Comparison of ENCODE assay signal across 22 cellular contexts in the genomic region with DNA sequence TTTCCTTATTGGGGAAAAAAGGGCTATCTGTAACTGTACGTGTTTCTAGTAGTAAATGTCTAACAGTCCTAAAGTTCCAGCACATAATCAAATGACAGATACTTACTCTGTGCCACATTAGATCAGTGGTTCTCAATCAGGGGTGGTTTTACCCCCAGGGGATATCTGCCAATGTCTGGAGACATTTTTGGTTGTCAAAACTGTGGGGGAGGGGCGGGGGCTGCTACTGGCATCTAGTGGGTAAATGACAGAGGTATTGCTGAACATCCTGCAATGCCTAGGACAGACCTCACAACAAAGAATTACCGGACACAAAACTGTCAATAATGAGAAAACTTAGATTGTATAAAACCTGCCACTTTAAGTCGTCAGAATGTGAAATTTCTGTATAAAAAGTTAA. TPM values are rescaled to one million over a fixed set of nuclear protein-coding genes. Genes with fewer than 3 reads are reported as not detected.
DNase-seq lines count a peak whose midpoint lies in the region; ATAC-seq and TF ChIP-seq lines count a peak whose summit lies in the region.
"Had no signal": no experiment of that assay in that cellular context is flagged by ENCODE, and none has a peak within 500 bp of the region (broad histone marks: within the 10 kb centered on the region; RNA-seq: fewer than 3 reads in every experiment).

No MANE protein-coding gene starts in this region.

- peaks cover 40% of the 10 kb centered on the region for H3K4me1 Mint-ChIP-seq in activated T-helper 17 cell treated with anti-CD3 and anti-CD28 coated beads, Interleukin-2, amount 50 U/mL, for 72 hours

- H3K4me1 ChIP-seq in neutrophil (ENCODE audit: control insufficient read depth in 1 of 2, insufficient read depth in 1 of 2, low read depth in 1 of 2, low read length in 1 of 2): peaks cover 52 to 59% of the 10 kb centered on the region in 2 experiments
- H3K4me1 ChIP-seq: breast epithelium, upper lobe of right lung had no signal

- H3K27ac ChIP-seq in neutrophil: peak overlapping the region; percentile 45
- H3K27ac ChIP-seq: breast epithelium, upper lobe of right lung had no signal

- TF ChIP-seq CTCF in neutrophil (IDR thresholded peaks at IDR 0.05): no peak

- no peak overlapping the region for H3K27ac Mint-ChIP-seq in activated T-helper 17 cell treated with anti-CD3 and anti-CD28 coated beads, Interleukin-2, amount 50 U/mL, for 72 hours
- H3K27ac Mint-ChIP-seq: dendritic cell treated with granulocyte-macrophage colony-stimulating factor and Interleukin-4, amounts not matched to agents 40 ng/mL and 50 ng/mL, for 4 days had no signal

- no peaks in the 10 kb centered on the region for H3K36me3 Mint-ChIP-seq in activated T-helper 17 cell treated with anti-CD3 and anti-CD28 coated beads, Interleukin-2, amount 50 U/mL, for 72 hours (ENCODE audit: low read depth)

- peak; percentile 36 for DNase-seq in activated CD4-positive, alpha-beta T cell treated with anti-CD3 and anti-CD28 coated beads for 48 hours
- DNase-seq in activated CD4-positive, alpha-beta T cell treated with anti-CD3 and anti-CD28 coated beads for 4 hours: no peak
- peak; percentile 72 for DNase-seq in M059J (ENCODE audit: low read depth)
- no peak for DNase-seq in T1000 (lab: John Stamatoyannopoulos, UW)
- DNase-seq: C1 segment of cervical spinal cord; hippocampal formation; KBM-7; NCI-H1092 treated with DMSO at 0.1 percent for 48 hours; NCI-H2029 treated with DMSO at 0.1 percent for 48 hours; Right ventricle myocardium superior; stimulated activated CD4-positive, alpha-beta T cell treated with anti-CD3 and anti-CD28 coated beads, Interleukin-1b, Interleukin-23, amount 100 ng/mL, for 48 hours; T-helper 1 cell; upper lobe of right lung had no signal

- H3K27me3 ChIP-seq in neutrophil: no peaks in the 10 kb centered on the region
- H3K27me3 ChIP-seq: breast epithelium, upper lobe of right lung had no signal

- H3K4me3 ChIP-seq in neutrophil (ENCODE audit: low read depth in 1 of 2, low read length in 1 of 2): no peak overlapping the region
- H3K4me3 ChIP-seq: breast epithelium, upper lobe of right lung had no signal

- H3K36me3 ChIP-seq in neutrophil: no peaks in the 10 kb centered on the region
- H3K36me3 ChIP-seq: breast epithelium, upper lobe of right lung had no signal

- peak overlapping the region; percentile 70 for H3K4me3 Mint-ChIP-seq in activated T-helper 17 cell treated with anti-CD3 and anti-CD28 coated beads, Interleukin-2, amount 50 U/mL, for 72 hours
- H3K4me3 Mint-ChIP-seq: dendritic cell treated with granulocyte-macrophage colony-stimulating factor and Interleukin-4, amounts not matched to agents 40 ng/mL and 50 ng/mL, for 4 days had no signal

- H3K27me3 Mint-ChIP-seq in activated T-helper 17 cell treated with anti-CD3 and anti-CD28 coated beads, Interleukin-2, amount 50 U/mL, for 72 hours: no peaks in the 10 kb centered on the region
- H3K27me3 Mint-ChIP-seq: dendritic cell treated with granulocyte-macrophage colony-stimulating factor and Interleukin-4, amounts not matched to agents 40 ng/mL and 50 ng/mL, for 4 days had no signal

- ATAC-seq in activated T-helper 17 cell treated with anti-CD3 and anti-CD28 coated beads, Interleukin-2, amount 50 U/mL, for 72 hours (replicated peaks): no peak
- ATAC-seq in HG03354 (IDR thresholded peaks at IDR 0.05; ENCODE audit: poor library complexity, severe bottlenecking, unreplicated experiment): no peak
- no peak for ATAC-seq in GM18502 (IDR thresholded peaks at IDR 0.05; ENCODE audit: poor library complexity, unreplicated experiment)
- ATAC-seq: upper lobe of right lung had no signal

- peaks cover 7% of the 10 kb centered on the region for H3K9me3 Mint-ChIP-seq in activated T-helper 17 cell treated with anti-CD3 and anti-CD28 coated beads, Interleukin-2, amount 50 U/mL, for 72 hours

- H3K9me3 ChIP-seq in neutrophil: no peaks in the 10 kb centered on the region
- H3K9me3 ChIP-seq: breast epithelium, upper lobe of right lung had no signal

RNA-seq across cellular contexts. Expression of a gene that starts 33.4 kb away (rescaled TPM):
- 0.49 and 4.5 TPM in 2 replicates for total RNA-seq in M059J (2014; rRNA removed; shearing (Covaris generic))
- 100 to 1,000 TPM; 366 to 421 TPM for total RNA-seq in activated T-helper 17 cell treated with anti-CD3 and anti-CD28 coated beads, Interleukin-2, amount 50 U/mL, for 72 hours
- total RNA-seq: endothelial cell of umbilical vein, lung microvascular endothelial cell, NCI-H460 had no signal

Comparison
In these comparisons a context has a peak if more than half of its experiments do, and no peak if none do; other contexts are left out.
1. DNase-seq: peak in activated CD4-positive, alpha-beta T cell treated with anti-CD3 and anti-CD28 coated beads for 48 hours (single experiment) and M059J (single experiment); none in activated CD4-positive, alpha-beta T cell treated with anti-CD3 and anti-CD28 coated beads for 4 hours (0 of 2) and T1000 (single experiment).
2. RNA of a gene that starts 33.4 kb away (total RNA-seq): 366 to 421 TPM in activated T-helper 17 cell treated with anti-CD3 and anti-CD28 coated beads, Interleukin-2, amount 50 U/mL, for 72 hours; 0.49 to 4.5 TPM in M059J; every median in the first group is over 10 times any median in the second.